ENCODE assay signal across 8 cellular contexts in genomic region chr15:39172380-39173281, GRCh38.
DNase-seq lines count a peak whose midpoint lies in the region; ATAC-seq and TF ChIP-seq lines count a peak whose summit lies in the region.

No MANE protein-coding gene starts in this region.

- no peak overlapping the region for H2AFZ ChIP-seq in mesenchymal stem cell (ENCODE audit: low read depth, low read length)

- no peaks in the 10 kb centered on the region for H3K27me3 ChIP-seq in dorsolateral prefrontal cortex
- no peaks in the 10 kb centered on the region for H3K27me3 ChIP-seq in mesenchymal stem cell (ENCODE audit: control insufficient read depth in 1 of 2, insufficient read depth in 1 of 2, low read length in 2 of 2)
- no peaks in the 10 kb centered on the region for H3K27me3 ChIP-seq in uterus

- DNase-seq in NCI-H2227 (lab: John Stamatoyannopoulos, UW; ENCODE audit: unreplicated experiment) (peak; percentile 16), NCI-H2227 treated with DMSO at 0.1 percent for 48 hours (lab: John Stamatoyannopoulos, UW) (no peak), dorsolateral prefrontal cortex (peak in 7 of 10 donors; percentile 10 to 54 (median 39)), mesenchymal stem cell (peak; percentile 80), uterus (peak; percentile 36 to 44), mucosa of gallbladder (ENCODE audit: low spot score) (no peak), activated T-cell treated with anti-CD3 and anti-CD28 coated beads for 4 hours (no peak)

- intact Hi-C loops in dorsolateral prefrontal cortex (cut with DNase I) (loop anchor here (2.0 to 5.0 kb wide), 2 partner anchors 405 to 406 kb away; no protein-coding TSS in a partner anchor), uterus (cut with DNase I; ENCODE audit: low total_unique reads) (loop anchor here (5.0 kb wide), 1 partner anchor 410 kb away; the partner anchor contains the start of gene THBS1)

- peak overlapping the region; percentile 20 for H3K4me2 ChIP-seq in mesenchymal stem cell (ENCODE audit: low read length, poor library complexity, severe bottlenecking)

- peak overlapping the region; percentile 1 for H2BK120ac ChIP-seq in mesenchymal stem cell (ENCODE audit: low read depth, low read length)

- H3K4ac ChIP-seq in mesenchymal stem cell (ENCODE audit: low read depth in 1 of 2, low read length in 2 of 2) = peak overlapping the region; percentile 12 to 57

- H3K4me3 ChIP-seq in dorsolateral prefrontal cortex (peak overlapping the region in 57 of 59 donors; percentile 5 to 66 (median 47)), mesenchymal stem cell (ENCODE audit: insufficient read depth in 1 of 2, low read depth in 1 of 2, low read length in 2 of 2) (peak overlapping the region in 1 of 2 experiments; percentile 6), uterus (peak overlapping the region in 1 of 2 donors; percentile 1)

- H3K4me1 ChIP-seq in mesenchymal stem cell (ENCODE audit: control insufficient read depth, insufficient read depth, low read depth, low read length) = peaks cover 12% of the 10 kb centered on the region
- H3K4me1 ChIP-seq in uterus = peaks cover 14 to 16% of the 10 kb centered on the region in 2 donors

- H4K8ac ChIP-seq in mesenchymal stem cell (ENCODE audit: low read length) = peak overlapping the region; percentile 83

- no peaks in the 10 kb centered on the region for H3K79me1 ChIP-seq in mesenchymal stem cell (replicated peaks; ENCODE audit: low read length, poor library complexity, severe bottlenecking)

- H3K9ac ChIP-seq in mesenchymal stem cell (ENCODE audit: low read length) = peak overlapping the region; percentile 65

- H3K27ac ChIP-seq in dorsolateral prefrontal cortex = peak overlapping the region in 48 of 59 donors; percentile 0 to 84 (median 64)
- H3K27ac ChIP-seq in mesenchymal stem cell (ENCODE audit: low read length, poor library complexity, severe bottlenecking) = peak overlapping the region; percentile 90
- H3K27ac ChIP-seq in uterus = peak overlapping the region; percentile 58 to 71

- no peak overlapping the region for H2BK15ac ChIP-seq in mesenchymal stem cell (ENCODE audit: low read depth, poor library complexity, severe bottlenecking)

- H2BK12ac ChIP-seq in mesenchymal stem cell (ENCODE audit: low read length in 2 of 2) = peak overlapping the region; percentile 64 to 91

- no peak for TF ChIP-seq POLR2A in uterus (IDR thresholded peaks at IDR 0.05)

- H3K14ac ChIP-seq in mesenchymal stem cell (ENCODE audit: low read length in 2 of 2) = no peak overlapping the region

- 62% methylated on average over 16 of the region's 17 CpGs for WGBS in mesenchymal stem cell

- H3K18ac ChIP-seq in mesenchymal stem cell (ENCODE audit: low read depth in 1 of 2, low read length in 2 of 2) = peak overlapping the region; percentile 63 to 81

- H3K9me3 ChIP-seq in mesenchymal stem cell (ENCODE audit: control insufficient read depth, low read length) = no peaks in the 10 kb centered on the region
- H3K9me3 ChIP-seq in uterus = no peaks in the 10 kb centered on the region

- no peaks in the 10 kb centered on the region for H3K36me3 ChIP-seq in mesenchymal stem cell (ENCODE audit: control insufficient read depth in 1 of 2, insufficient read depth in 2 of 2, low read depth in 1 of 2, low read length in 2 of 2)
- H3K36me3 ChIP-seq in uterus = no peaks in the 10 kb centered on the region

- peak overlapping the region; percentile 68 for H2BK5ac ChIP-seq in mesenchymal stem cell (ENCODE audit: low read depth, low read length, poor library complexity, severe bottlenecking)

- H3K23ac ChIP-seq in mesenchymal stem cell (ENCODE audit: low read length in 2 of 2) = no peak overlapping the region

- H2AK5ac ChIP-seq in mesenchymal stem cell (ENCODE audit: low read length, severe bottlenecking) = peak overlapping the region; percentile 43

- peak overlapping the region; percentile 81 for H4K91ac ChIP-seq in mesenchymal stem cell (ENCODE audit: low read length)

- no peak for ATAC-seq in GM18909 (IDR thresholded peaks at IDR 0.05; ENCODE audit: poor library complexity, unreplicated experiment)

- TF ChIP-seq CTCF in dorsolateral prefrontal cortex (IDR thresholded peaks at IDR 0.05 in 54 of 56, conservative IDR thresholded peaks at IDR 0.05 in 2 of 56; ENCODE audit: low read depth in 1 of 56, partially characterized antibody in 56 of 56) (peak in 4 of 56 donors; percentile 2 to 29 (median 14)), uterus (IDR thresholded peaks at IDR 0.05) (no peak)

Comparison
In these comparisons a context has a peak if more than half of its experiments do, and no peak if none do; other contexts are left out.
1. DNase-seq: peak in NCI-H2227 (single experiment), dorsolateral prefrontal cortex (7 of 10), mesenchymal stem cell (single experiment) and uterus (2 of 2); none in NCI-H2227 treated with DMSO at 0.1 percent for 48 hours (single experiment), mucosa of gallbladder (single experiment) and activated T-cell treated with anti-CD3 and anti-CD28 coated beads for 4 hours (single experiment).
2. Peak in every context shown above with its lines, with median percentiles within 50 percentile points of each other: H3K27ac ChIP-seq.